ENCODE assay signal across 1 cellular context in genomic region chr6:125956506-125957390, GRCh38.
TF ChIP-seq lines count a peak whose summit lies in the region.

TSS of gene HINT3 (plus strand) at chr6:125956770. CDS start at chr6:125956978, 208 bp downstream.

TF ChIP-seq in HepG2, 621 proteins besides CTCF, POLR2A, EP300 and RAD21 (continued from another document and continues in another):
- peak; percentile 92 for TF ChIP-seq E2F1 (CRISPR knock-in tag; IDR thresholded peaks at IDR 0.05)
- TF ChIP-seq ZNF431 (CRISPR knock-in tag; IDR thresholded peaks at IDR 0.05; ENCODE audit: borderline replicate concordance, low read depth) = no peak; the same call in 1 of the 2 replicates
- peak; percentile 70; the same call in 1 of the 2 replicates for TF ChIP-seq ZNF550 (CRISPR knock-in tag; IDR thresholded peaks at IDR 0.05; ENCODE audit: borderline replicate concordance)
- peak; percentile 87 for TF ChIP-seq PPARG (CRISPR knock-in tag; conservative IDR thresholded peaks at IDR 0.05)
- TF ChIP-seq ZIK1 (CRISPR knock-in tag; IDR thresholded peaks at IDR 0.05; ENCODE audit: borderline replicate concordance, low read depth) = peak; percentile 87; the same call in 1 of the 2 replicates
- peak; percentile 84; the same call in 1 of the 2 replicates for TF ChIP-seq ATF5 (CRISPR knock-in tag; IDR thresholded peaks at IDR 0.05; ENCODE audit: low read depth)
- peak; percentile 92; the same call in 1 of the 2 replicates for TF ChIP-seq KLF15 (CRISPR knock-in tag; IDR thresholded peaks at IDR 0.05; ENCODE audit: borderline replicate concordance)
- TF ChIP-seq ZFP82 (CRISPR knock-in tag; IDR thresholded peaks at IDR 0.05; ENCODE audit: borderline replicate concordance) = peak; percentile 98
- TF ChIP-seq ZBTB49 (CRISPR knock-in tag; IDR thresholded peaks at IDR 0.05; ENCODE audit: borderline replicate concordance) = peak; percentile 83; the same call in 1 of the 2 replicates
- peak; percentile 92 for TF ChIP-seq ZNF430 (CRISPR knock-in tag; IDR thresholded peaks at IDR 0.05)
- peak; percentile 99 for TF ChIP-seq BORCS8-MEF2B (CRISPR knock-in tag; IDR thresholded peaks at IDR 0.05)
- no peak for TF ChIP-seq MLXIP (CRISPR knock-in tag; IDR thresholded peaks at IDR 0.05; ENCODE audit: borderline replicate concordance)
- TF ChIP-seq ATF3 (CRISPR knock-in tag; IDR thresholded peaks at IDR 0.05) = peak; percentile 48
- TF ChIP-seq THRA (CRISPR knock-in tag; IDR thresholded peaks at IDR 0.05; ENCODE audit: borderline replicate concordance) = peak; percentile 77
- peak; percentile 72 for TF ChIP-seq RARA (CRISPR knock-in tag; IDR thresholded peaks at IDR 0.05)
- TF ChIP-seq ZNF816 (CRISPR knock-in tag; IDR thresholded peaks at IDR 0.05; ENCODE audit: borderline replicate concordance) = peak; percentile 98
- peak; percentile 98 for TF ChIP-seq ZSCAN31 (CRISPR knock-in tag; IDR thresholded peaks at IDR 0.05; ENCODE audit: low read depth)
- peak; percentile 74 for TF ChIP-seq TAF15 (IDR thresholded peaks at IDR 0.05; ENCODE audit: low read depth, low read length, poor library complexity, severe bottlenecking)
- peak; percentile 80 for TF ChIP-seq ISL2 (CRISPR knock-in tag; IDR thresholded peaks at IDR 0.05)
- peak; percentile 94 for TF ChIP-seq RXRA (CRISPR knock-in tag; IDR thresholded peaks at IDR 0.05)
- TF ChIP-seq MAZ (IDR thresholded peaks at IDR 0.05; ENCODE audit: borderline replicate concordance, low read depth, low read length) = peak; percentile 66
- TF ChIP-seq MAZ (CRISPR knock-in tag; IDR thresholded peaks at IDR 0.05; ENCODE audit: low read depth) = peak; percentile 96
- TF ChIP-seq SIX1 (CRISPR knock-in tag; IDR thresholded peaks at IDR 0.05; ENCODE audit: borderline replicate concordance) = peak; percentile 48; the same call in 1 of the 2 replicates
- TF ChIP-seq ZNF710 (CRISPR knock-in tag; IDR thresholded peaks at IDR 0.05; ENCODE audit: borderline replicate concordance) = peak; percentile 89
- TF ChIP-seq SOX5 (CRISPR knock-in tag; IDR thresholded peaks at IDR 0.05; ENCODE audit: borderline replicate concordance) = peak; percentile 67
- no peak for TF ChIP-seq ZNF282 (IDR thresholded peaks at IDR 0.05; ENCODE audit: partially characterized antibody)
- TF ChIP-seq ZNF232 (CRISPR knock-in tag; IDR thresholded peaks at IDR 0.05; ENCODE audit: borderline replicate concordance) = peak; percentile 79
- peak; percentile 61; the same call in 1 of the 2 replicates for TF ChIP-seq PRMT3 (CRISPR knock-in tag; IDR thresholded peaks at IDR 0.05; ENCODE audit: borderline replicate concordance, low read depth)
- TF ChIP-seq ZNF674 (CRISPR knock-in tag; IDR thresholded peaks at IDR 0.05; ENCODE audit: low read depth) = 0 out of 2 replicates have a peak, but pooled peaks have one; percentile 76
- peak; percentile 75; the same call in 1 of the 2 replicates for TF ChIP-seq MED13 (CRISPR knock-in tag; IDR thresholded peaks at IDR 0.05)
- TF ChIP-seq ZNF589 (CRISPR knock-in tag; conservative IDR thresholded peaks at IDR 0.05) = peak; percentile 53; the same call in 1 of the 2 replicates
- TF ChIP-seq NR2C2 (CRISPR knock-in tag; IDR thresholded peaks at IDR 0.05; ENCODE audit: borderline replicate concordance) = peak; percentile 96
- peak; percentile 32; the same call in 1 of the 2 replicates for TF ChIP-seq RERE (CRISPR knock-in tag; IDR thresholded peaks at IDR 0.05; ENCODE audit: low read depth)
- TF ChIP-seq FOSL1 (CRISPR knock-in tag; IDR thresholded peaks at IDR 0.05; ENCODE audit: borderline replicate concordance) = peak; percentile 28; the same call in 1 of the 2 replicates
- peak; percentile 85 for TF ChIP-seq KLF12 (CRISPR knock-in tag; IDR thresholded peaks at IDR 0.05; ENCODE audit: borderline replicate concordance)
- TF ChIP-seq TRIM24 (CRISPR knock-in tag; IDR thresholded peaks at IDR 0.05) = no peak
- peak; percentile 88; the same call in 2 of the 3 replicates for TF ChIP-seq MXI1 (IDR thresholded peaks at IDR 0.05; ENCODE audit: borderline replicate concordance, low read depth, low read length)
- peak; percentile 89; the same call in 1 of the 2 replicates for TF ChIP-seq GLI4 (CRISPR knock-in tag; IDR thresholded peaks at IDR 0.05; ENCODE audit: borderline replicate concordance)
- TF ChIP-seq ZNF746 (CRISPR knock-in tag; IDR thresholded peaks at IDR 0.05) = peak; percentile 82; the same call in 1 of the 2 replicates
- TF ChIP-seq NR3C1 (CRISPR knock-in tag; IDR thresholded peaks at IDR 0.05) = 0 out of 2 replicates have a peak, but pooled peaks have one; percentile 74
- TF ChIP-seq ERF (CRISPR knock-in tag; IDR thresholded peaks at IDR 0.05) = peak; percentile 93; the same call in 1 of the 2 replicates
- 0 out of 2 replicates have a peak, but pooled peaks have one; percentile 88 for TF ChIP-seq RNF219 (CRISPR knock-in tag; IDR thresholded peaks at IDR 0.05)
- TF ChIP-seq ARNT (IDR thresholded peaks at IDR 0.05) = no peak
